ENCODE assay signal across 11 cellular contexts in genomic region chr5:55427157-55427556, GRCh38.
DNase-seq lines count a peak whose midpoint lies in the region; ATAC-seq and TF ChIP-seq lines count a peak whose summit lies in the region.
"Had no signal": no experiment of that assay in that cellular context is flagged by ENCODE, and none has a peak within 500 bp of the region (broad histone marks: within the 10 kb centered on the region; RNA-seq: fewer than 3 reads in every experiment).

No MANE protein-coding gene starts in this region.

- no peak overlapping the region for H4K91ac ChIP-seq in mesenchymal stem cell (ENCODE audit: low read length)

- H2BK5ac ChIP-seq in mesenchymal stem cell (ENCODE audit: low read depth, low read length, poor library complexity, severe bottlenecking): no peak overlapping the region

- H3K36me3 Mint-ChIP-seq in HFFc6 (ENCODE audit: low read depth): peaks cover 79% of the 10 kb centered on the region
- H3K36me3 Mint-ChIP-seq in activated CD8-positive, alpha-beta T cell treated with anti-CD3 and anti-CD28 coated beads for 36 hours (ENCODE audit: low read depth): peaks cover 86% of the 10 kb centered on the region
- peaks cover 74% of the 10 kb centered on the region for H3K36me3 Mint-ChIP-seq in activated CD4-positive, alpha-beta memory T cell treated with anti-CD3 and anti-CD28 coated beads, Interleukin-2, amount 10 ng/mL, durations not matched to agents 7 days and 5 days (ENCODE audit: low read depth)

- peaks cover 14% of the 10 kb centered on the region for H3K9me3 Mint-ChIP-seq in HFFc6
- H3K9me3 Mint-ChIP-seq in activated CD8-positive, alpha-beta T cell treated with anti-CD3 and anti-CD28 coated beads for 36 hours: peaks cover 23% of the 10 kb centered on the region
- H3K9me3 Mint-ChIP-seq in activated CD4-positive, alpha-beta memory T cell treated with anti-CD3 and anti-CD28 coated beads, Interleukin-2, amount 10 ng/mL, durations not matched to agents 7 days and 5 days: peaks cover 17% of the 10 kb centered on the region

- no peak overlapping the region for H3K9ac ChIP-seq in mesenchymal stem cell (ENCODE audit: low read length)

- ATAC-seq in activated CD8-positive, alpha-beta T cell treated with anti-CD3 and anti-CD28 coated beads for 36 hours: no peak
- ATAC-seq in HG02610 (IDR thresholded peaks at IDR 0.05; ENCODE audit: unreplicated experiment): no peak

- WGBS in mesenchymal stem cell: 97% methylated on average over 1 of the region's 1 CpG

- H3K4me3 ChIP-seq in AG09309 (ENCODE audit: control insufficient read depth, low read depth, low read length) (no peak overlapping the region), cardiac fibroblast (replicated peaks in 1 of 2; ENCODE audit: low read depth in 2 of 2, low read length in 2 of 2) (no peak overlapping the region), mesenchymal stem cell (ENCODE audit: insufficient read depth in 1 of 2, low read depth in 1 of 2, low read length in 2 of 2) (no peak overlapping the region)

- peaks cover 6% of the 10 kb centered on the region for H3K27me3 Mint-ChIP-seq in HFFc6 (ENCODE audit: insufficient read depth)
- no peaks in the 10 kb centered on the region for H3K27me3 Mint-ChIP-seq in activated CD8-positive, alpha-beta T cell treated with anti-CD3 and anti-CD28 coated beads for 36 hours
- H3K27me3 Mint-ChIP-seq in activated CD4-positive, alpha-beta memory T cell treated with anti-CD3 and anti-CD28 coated beads, Interleukin-2, amount 10 ng/mL, durations not matched to agents 7 days and 5 days: no peaks in the 10 kb centered on the region

- no peak overlapping the region for H2AFZ ChIP-seq in mesenchymal stem cell (ENCODE audit: low read depth, low read length)

- no peaks in the 10 kb centered on the region for H3K27me3 ChIP-seq in mesenchymal stem cell (ENCODE audit: control insufficient read depth in 1 of 2, insufficient read depth in 1 of 2, low read length in 2 of 2)

- H3K4me1 Mint-ChIP-seq in HFFc6 (ENCODE audit: low read depth): peaks cover 19% of the 10 kb centered on the region
- H3K4me1 Mint-ChIP-seq in activated CD8-positive, alpha-beta T cell treated with anti-CD3 and anti-CD28 coated beads for 36 hours (ENCODE audit: low read depth): peaks cover 7% of the 10 kb centered on the region
- peaks cover 6% of the 10 kb centered on the region for H3K4me1 Mint-ChIP-seq in activated CD4-positive, alpha-beta memory T cell treated with anti-CD3 and anti-CD28 coated beads, Interleukin-2, amount 10 ng/mL, durations not matched to agents 7 days and 5 days

- H3K4me1 ChIP-seq in mesenchymal stem cell (ENCODE audit: control insufficient read depth, insufficient read depth, low read depth, low read length): peaks cover 4% of the 10 kb centered on the region

- H3K4me2 ChIP-seq in mesenchymal stem cell (ENCODE audit: low read length, poor library complexity, severe bottlenecking): no peak overlapping the region

- H4K8ac ChIP-seq in mesenchymal stem cell (ENCODE audit: low read length): no peak overlapping the region

- CTCF ChIA-PET in activated CD8-positive, alpha-beta T cell treated with anti-CD3 and anti-CD28 coated beads for 36 hours (lab: Charles Lee): interaction anchor here (1.6 kb wide), 1 partner anchor 265 kb away, joined by 5 read pairs; no protein-coding TSS in a partner anchor
- CTCF ChIA-PET in activated CD4-positive, alpha-beta memory T cell treated with anti-CD3 and anti-CD28 coated beads, Interleukin-2, amount 10 ng/mL, durations not matched to agents 7 days and 5 days (lab: Charles Lee): no interaction called here

- peaks cover 24% of the 10 kb centered on the region for H3K79me1 ChIP-seq in mesenchymal stem cell (replicated peaks; ENCODE audit: low read length, poor library complexity, severe bottlenecking)

- no peak overlapping the region for H3K14ac ChIP-seq in mesenchymal stem cell (ENCODE audit: low read length in 2 of 2)

- no peak overlapping the region for H3K23ac ChIP-seq in mesenchymal stem cell (ENCODE audit: low read length in 2 of 2)

- TF ChIP-seq CTCF in AG09309 (IDR thresholded peaks at IDR 0.05; ENCODE audit: control insufficient read depth, insufficient read depth, low read depth, low read length, missing control alignments): no peak
- TF ChIP-seq CTCF in HFFc6 (IDR thresholded peaks at IDR 0.05): no peak
- TF ChIP-seq CTCF in cardiac fibroblast (IDR thresholded peaks at IDR 0.05; ENCODE audit: low read depth, low read length): no peak
- TF ChIP-seq CTCF in activated CD8-positive, alpha-beta T cell treated with anti-CD3 and anti-CD28 coated beads for 36 hours (IDR thresholded peaks at IDR 0.05): no peak

- H3K27ac ChIP-seq in mesenchymal stem cell (ENCODE audit: low read length, poor library complexity, severe bottlenecking): no peak overlapping the region

- H3K4ac ChIP-seq in mesenchymal stem cell (ENCODE audit: low read depth in 1 of 2, low read length in 2 of 2): no peak overlapping the region

- intact Hi-C loops in activated CD8-positive, alpha-beta T cell treated with anti-CD3 and anti-CD28 coated beads for 36 hours (cut with micrococcal nuclease): loop anchor here (10.0 kb wide), 2 partner anchors 108 to 268 kb away; partner anchors contain the start of gene PLPP1

- no peak overlapping the region for H2BK120ac ChIP-seq in mesenchymal stem cell (ENCODE audit: low read depth, low read length)

- H3K4me3 Mint-ChIP-seq in HFFc6: no peak overlapping the region
- no peak overlapping the region for H3K4me3 Mint-ChIP-seq in activated CD8-positive, alpha-beta T cell treated with anti-CD3 and anti-CD28 coated beads for 36 hours
- H3K4me3 Mint-ChIP-seq in activated CD4-positive, alpha-beta memory T cell treated with anti-CD3 and anti-CD28 coated beads, Interleukin-2, amount 10 ng/mL, durations not matched to agents 7 days and 5 days: no peak overlapping the region
- H3K4me3 Mint-ChIP-seq: T-helper 1 cell treated with Interleukin-12 subunit alpha and Interleukin-12 subunit beta and Interleukin-4 antibody, amounts not matched to agents 30 μg/mL and 1 μg/mL, for 36 hours had no signal

- H2BK12ac ChIP-seq in mesenchymal stem cell (ENCODE audit: low read length in 2 of 2): no peak overlapping the region

- H3K27ac Mint-ChIP-seq in HFFc6: no peak overlapping the region
- H3K27ac Mint-ChIP-seq in activated CD8-positive, alpha-beta T cell treated with anti-CD3 and anti-CD28 coated beads for 36 hours: no peak overlapping the region
- H3K27ac Mint-ChIP-seq in activated CD4-positive, alpha-beta memory T cell treated with anti-CD3 and anti-CD28 coated beads, Interleukin-2, amount 10 ng/mL, durations not matched to agents 7 days and 5 days: no peak overlapping the region
- H3K27ac Mint-ChIP-seq: T-helper 1 cell treated with Interleukin-12 subunit alpha and Interleukin-12 subunit beta and Interleukin-4 antibody, amounts not matched to agents 30 μg/mL and 1 μg/mL, for 36 hours had no signal

- H2BK15ac ChIP-seq in mesenchymal stem cell (ENCODE audit: low read depth, poor library complexity, severe bottlenecking): no peak overlapping the region

- DNase-seq in AG09309 (ENCODE audit: low read depth) (peak; percentile 65), HFFc6 (peak; percentile 82), cardiac fibroblast (ENCODE audit: low read depth in 2 of 2) (peak; percentile 58 to 70), mesenchymal stem cell (peak; percentile 87), germinal center (ENCODE audit: low spot score) (no peak)
- no peak for DNase-seq in activated CD8-positive, alpha-beta T cell treated with anti-CD3 and anti-CD28 coated beads for 36 hours
- no peak for DNase-seq in activated CD4-positive, alpha-beta memory T cell treated with anti-CD3 and anti-CD28 coated beads, Interleukin-2, amount 10 ng/mL, durations not matched to agents 7 days and 5 days
- DNase-seq: effector memory CD4-positive, alpha-beta T cell; islet precursor cell had no signal

- POLR2A ChIA-PET in activated CD8-positive, alpha-beta T cell treated with anti-CD3 and anti-CD28 coated beads for 36 hours (lab: Charles Lee): no interaction called here
- POLR2A ChIA-PET in activated CD4-positive, alpha-beta memory T cell treated with anti-CD3 and anti-CD28 coated beads, Interleukin-2, amount 10 ng/mL, durations not matched to agents 7 days and 5 days (lab: Charles Lee): interaction anchor here (1.0 kb wide), 1 partner anchor 13 kb away, joined by 3 read pairs; no protein-coding TSS in a partner anchor

- H3K18ac ChIP-seq in mesenchymal stem cell (ENCODE audit: low read depth in 1 of 2, low read length in 2 of 2): no peak overlapping the region

- H3K9me3 ChIP-seq in mesenchymal stem cell (ENCODE audit: control insufficient read depth, low read length): no peaks in the 10 kb centered on the region

- H3K36me3 ChIP-seq in mesenchymal stem cell (ENCODE audit: control insufficient read depth in 1 of 2, insufficient read depth in 2 of 2, low read depth in 1 of 2, low read length in 2 of 2): peaks cover 30 to 69% of the 10 kb centered on the region in 2 experiments

- no peak overlapping the region for H2AK5ac ChIP-seq in mesenchymal stem cell (ENCODE audit: low read length, severe bottlenecking)

Comparison
In these comparisons a context has a peak if more than half of its experiments do, and no peak if none do; other contexts are left out.
1. DNase-seq: peak in AG09309 (single experiment), HFFc6 (single experiment), cardiac fibroblast (2 of 2) and mesenchymal stem cell (single experiment); none in activated CD8-positive, alpha-beta T cell treated with anti-CD3 and anti-CD28 coated beads for 36 hours (single experiment), activated CD4-positive, alpha-beta memory T cell treated with anti-CD3 and anti-CD28 coated beads, Interleukin-2, amount 10 ng/mL, durations not matched to agents 7 days and 5 days (single experiment) and germinal center (single experiment).